8 cellular contexts compared by ENCODE assay signal in the genomic region with DNA sequence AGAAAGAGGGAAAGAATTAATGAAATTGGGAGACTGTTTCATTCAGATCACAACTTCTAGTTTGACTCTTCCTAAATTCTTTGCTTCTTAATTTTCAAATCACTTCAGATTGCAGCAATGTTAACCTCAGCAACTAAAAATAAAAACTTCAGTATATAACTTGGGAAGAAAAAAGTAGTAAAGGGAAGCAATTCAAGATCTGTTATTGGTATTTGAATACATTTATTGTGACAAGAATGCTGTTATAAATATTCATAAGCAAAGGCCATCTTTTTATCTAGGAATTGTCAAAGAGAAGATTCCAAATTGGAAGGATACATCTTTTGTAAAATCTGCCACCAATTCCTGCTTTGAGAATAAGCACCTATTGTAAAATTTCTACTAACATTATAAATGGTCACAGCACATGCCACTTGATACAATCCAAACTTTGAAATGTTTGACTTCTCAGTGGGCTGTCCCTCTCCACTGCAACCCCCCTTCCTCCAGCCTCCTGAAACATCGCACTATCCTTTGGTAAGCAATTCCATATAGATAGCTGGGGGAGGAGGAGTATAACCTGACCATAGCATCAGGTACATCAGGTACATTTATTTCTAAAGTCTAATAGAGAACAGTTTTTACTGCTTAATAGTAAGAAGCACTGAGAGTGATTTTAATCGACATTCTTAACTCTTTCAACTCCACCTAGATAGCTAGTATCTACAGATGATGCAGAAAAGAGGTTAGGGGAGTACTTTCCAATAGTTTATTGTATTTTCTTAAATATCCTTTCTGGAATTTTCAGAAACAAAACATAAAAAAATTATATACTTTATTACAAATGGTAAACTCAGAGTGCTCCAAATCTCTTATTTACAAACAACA. TPM values are rescaled to one million over a fixed set of nuclear protein-coding genes. Genes with fewer than 3 reads are reported as not detected.
DNase-seq lines count a peak whose midpoint lies in the region; ATAC-seq and TF ChIP-seq lines count a peak whose summit lies in the region.

No MANE protein-coding gene starts in this region.

- no peaks in the 10 kb centered on the region for H3K9me3 ChIP-seq in HUES48 (ENCODE audit: control insufficient read depth, insufficient read depth, low read length)
- no peaks in the 10 kb centered on the region for H3K9me3 ChIP-seq in ascending aorta
- no peaks in the 10 kb centered on the region for H3K9me3 ChIP-seq in tibial artery

- H3K27me3 ChIP-seq in BJ (ENCODE audit: control insufficient read depth, insufficient read depth, low read length), result no peaks in the 10 kb centered on the region
- H3K27me3 ChIP-seq in HUES48 (ENCODE audit: control insufficient read depth, insufficient read depth, low read length), result peaks cover 35% of the 10 kb centered on the region
- no peaks in the 10 kb centered on the region for H3K27me3 ChIP-seq in ascending aorta
- no peaks in the 10 kb centered on the region for H3K27me3 ChIP-seq in tibial artery

- H3K9ac ChIP-seq in HUES48 (ENCODE audit: low read depth, low read length), result no peak overlapping the region

- POLR2A ChIA-PET in BJ (lab: Charles Lee), result interaction anchor here (0.8 kb wide), 1 partner anchor 261 kb away, joined by 4 read pairs; no protein-coding TSS in a partner anchor

- peaks cover 10% of the 10 kb centered on the region for H3K4me1 ChIP-seq in HUES48 (ENCODE audit: control insufficient read depth, insufficient read depth, low read length)
- peaks cover 0 to 5% of the 10 kb centered on the region in 2 donors for H3K4me1 ChIP-seq in ascending aorta
- peaks cover 0 to 25% (median 14%) of the 10 kb centered on the region in 4 donors for H3K4me1 ChIP-seq in tibial artery

- intact Hi-C loops in ascending aorta (cut with DNase I), result loop anchor here (5.0 kb wide), 1 partner anchor 651 kb away; no protein-coding TSS in a partner anchor
- intact Hi-C loops in tibial artery (cut with DNase I; ENCODE audit: low total_unique reads), result loop anchor here (5.0 kb wide), 2 partner anchors 516 to 921 kb away; a partner anchor contains a TSS

- no peak for TF ChIP-seq CTCF in BJ (IDR thresholded peaks at IDR 0.05; ENCODE audit: insufficient read depth, low read depth, low read length)
- no peak for TF ChIP-seq CTCF in ascending aorta (IDR thresholded peaks at IDR 0.05)
- no peak for TF ChIP-seq CTCF in tibial artery (IDR thresholded peaks at IDR 0.05)
- TF ChIP-seq CTCF in omental fat pad (IDR thresholded peaks at IDR 0.05), result no peak

- ATAC-seq in GM18520 (IDR thresholded peaks at IDR 0.05; ENCODE audit: unreplicated experiment) (no peak), omental fat pad (ENCODE audit: low FRiP score) (no peak)

- H3K36me3 ChIP-seq in BJ (ENCODE audit: control insufficient read depth, insufficient read depth, low read length) (peaks cover 5% of the 10 kb centered on the region), HUES48 (ENCODE audit: control insufficient read depth, insufficient read depth, low read length) (no peaks in the 10 kb centered on the region), ascending aorta (peaks cover 0 to 9% of the 10 kb centered on the region in 2 donors), tibial artery (peaks cover 0 to 4% (median 0%) of the 10 kb centered on the region in 3 donors)

- H3K4me3 ChIP-seq in BJ (ENCODE audit: low read depth, low read length) (peak overlapping the region; percentile 82), HUES48 (ENCODE audit: low read depth, low read length) (peak overlapping the region; percentile 70), ascending aorta (peak overlapping the region; percentile 95 to 97), tibial artery (peak overlapping the region; percentile 83 to 88)

- CTCF ChIA-PET in BJ (lab: Yijun Ruan, JAX), result interaction anchor here (0.6 to 4.5 kb wide), 5 partner anchors 8 to 979 kb away, joined by 3 to 25 read pairs (median 4); no protein-coding TSS in a partner anchor

- no peak overlapping the region for H3K27ac ChIP-seq in HUES48 (ENCODE audit: low read depth, low read length)
- H3K27ac ChIP-seq in ascending aorta, result peak overlapping the region; percentile 99
- peak overlapping the region; percentile 100 for H3K27ac ChIP-seq in tibial artery

- DNase-seq in BJ (ENCODE audit: low read depth) (no peak), ascending aorta (ENCODE audit: low spot score in 2 of 2) (no peak), kidney tubule cell (ENCODE audit: low spot score) (peak; percentile 46), tibial artery (no peak), H4 (ENCODE audit: low spot score) (no peak), omental fat pad (ENCODE audit: low spot score) (no peak)

RNA-seq across cellular contexts. Expression of a gene that starts 3.0 kb away (rescaled TPM):
- 19.6 and 23.4 TPM in 2 replicates for polyA plus RNA-seq in BJ (2011; rRNA removed)
- polyA minus RNA-seq in BJ (2011; rRNA and poly(A)+ RNA removed), result 20.7 and 28.3 TPM in 2 replicates
- total RNA-seq in ascending aorta, result 1,004 TPM
- 23.2 and 29.4 TPM in 2 replicates for total RNA-seq in H4 (2014; rRNA removed; shearing (Covaris generic))
- total RNA-seq in omental fat pad, result 100 to 1,000 TPM; 367 to 477 (median 404) TPM

Comparison
In these comparisons a context has a peak if more than half of its experiments do, and no peak if none do; other contexts are left out.
1. RNA of a gene that starts 3.0 kb away (total RNA-seq): 1,004 TPM in ascending aorta (single experiment) and 367 to 477 TPM in omental fat pad; 23.2 to 29.4 TPM in H4; every median in the first group is over 10 times any median in the second.
2. Peak in every context shown above with its lines, with median percentiles within 50 percentile points of each other: H3K4me3 ChIP-seq.